Comparison of ENCODE assay signal across 9 cellular contexts in genomic region chr19:2703077-2703437, GRCh38. TPM values are rescaled to one million over a fixed set of nuclear protein-coding genes. Genes with fewer than 3 reads are reported as not detected.
DNase-seq lines count a peak whose midpoint lies in the region; ATAC-seq and TF ChIP-seq lines count a peak whose summit lies in the region.
"Had no signal": no experiment of that assay in that cellular context is flagged by ENCODE, and none has a peak within 500 bp of the region (broad histone marks: within the 10 kb centered on the region; RNA-seq: fewer than 3 reads in every experiment).

No MANE protein-coding gene starts in this region.

- no peak overlapping the region for H3K27ac Mint-ChIP-seq in activated naive CD4-positive, alpha-beta T cell treated with anti-CD3 and anti-CD28 coated beads, Interleukin-2, amount 10 ng/mL, durations not matched to agents 7 days and 5 days
- peak overlapping the region in 6 of 9 donors; percentile 54 to 90 (median 80) for H3K27ac Mint-ChIP-seq in naive thymus-derived CD4-positive, alpha-beta T cell

- H3K27me3 ChIP-seq in naive thymus-derived CD4-positive, alpha-beta T cell (ENCODE audit: control insufficient read depth in 2 of 2, insufficient read depth in 2 of 2, low read length in 2 of 2) = no peaks in the 10 kb centered on the region
- H3K27me3 ChIP-seq in transverse colon = no peaks in the 10 kb centered on the region

- POLR2A ChIA-PET in naive thymus-derived CD4-positive, alpha-beta T cell (lab: Charles Lee) = no interaction called here

- DNase-seq in activated naive CD4-positive, alpha-beta T cell treated with anti-CD3 and anti-CD28 coated beads, Interleukin-2, amount 10 ng/mL, durations not matched to agents 7 days and 5 days = no peak
- DNase-seq in activated naive CD4-positive, alpha-beta T cell treated with anti-CD3 and anti-CD28 coated beads, Interleukin-2, amount 50 U/mL, for 16 hours = no peak
- DNase-seq in astrocyte of the spinal cord (ENCODE audit: low read depth, low spot score) (no peak), transverse colon (no peak), NCI-H526 treated with DMSO at 0.1 percent for 48 hours (lab: John Stamatoyannopoulos, UW) (no peak)
- DNase-seq in naive thymus-derived CD4-positive, alpha-beta T cell = no peak

- intact Hi-C loops in naive thymus-derived CD4-positive, alpha-beta T cell (cut with micrococcal nuclease) = no loop called here
- intact Hi-C loops in transverse colon (cut with DNase I; ENCODE audit: low total_unique reads) = no loop called here

- H3K4me3 ChIP-seq in astrocyte of the spinal cord (ENCODE audit: low read depth, low read length) (peak overlapping the region; percentile 3), transverse colon (peak overlapping the region; percentile 1 to 70 (median 6))
- peak overlapping the region; percentile 18 for H3K4me3 ChIP-seq in naive thymus-derived CD4-positive, alpha-beta T cell (ENCODE audit: low read length)

- H3K9me3 Mint-ChIP-seq in activated naive CD4-positive, alpha-beta T cell treated with anti-CD3 and anti-CD28 coated beads, Interleukin-2, amount 10 ng/mL, durations not matched to agents 7 days and 5 days = no peaks in the 10 kb centered on the region
- peaks cover 0 to 4% (median 0%) of the 10 kb centered on the region in 11 donors for H3K9me3 Mint-ChIP-seq in naive thymus-derived CD4-positive, alpha-beta T cell

- H3K36me3 ChIP-seq in naive thymus-derived CD4-positive, alpha-beta T cell (ENCODE audit: control insufficient read depth in 2 of 3, insufficient read depth in 3 of 3, low read length in 3 of 3) = no peaks in the 10 kb centered on the region
- no peaks in the 10 kb centered on the region for H3K36me3 ChIP-seq in transverse colon

- 76% methylated on average over 5 of the region's 5 CpGs; no CpG with 5 or more reads in 1 of the 2 donors for WGBS in transverse colon (ENCODE audit: low coverage in 1 of 2), 2 donors

- H3K27me3 Mint-ChIP-seq in activated naive CD4-positive, alpha-beta T cell treated with anti-CD3 and anti-CD28 coated beads, Interleukin-2, amount 10 ng/mL, durations not matched to agents 7 days and 5 days = peaks cover 22% of the 10 kb centered on the region
- peaks cover 0 to 12% (median 0%) of the 10 kb centered on the region in 5 donors for H3K27me3 Mint-ChIP-seq in naive thymus-derived CD4-positive, alpha-beta T cell

- no peak for ATAC-seq in naive thymus-derived CD4-positive, alpha-beta T cell
- ATAC-seq in GM21723 (IDR thresholded peaks at IDR 0.05; ENCODE audit: unreplicated experiment) = no peak
- no peak for ATAC-seq in GM18907 (IDR thresholded peaks at IDR 0.05; ENCODE audit: unreplicated experiment)

- no peak for TF ChIP-seq POLR2A in transverse colon (IDR thresholded peaks at IDR 0.05)

- TF ChIP-seq CTCF in astrocyte of the spinal cord (IDR thresholded peaks at IDR 0.05; ENCODE audit: low read depth, low read length) (no peak), transverse colon (IDR thresholded peaks at IDR 0.05) (no peak)

- peak overlapping the region; percentile 41 for H3K4me3 Mint-ChIP-seq in activated naive CD4-positive, alpha-beta T cell treated with anti-CD3 and anti-CD28 coated beads, Interleukin-2, amount 10 ng/mL, durations not matched to agents 7 days and 5 days
- peak overlapping the region; percentile 69 to 86 (median 77) for H3K4me3 Mint-ChIP-seq in naive thymus-derived CD4-positive, alpha-beta T cell

- no peaks in the 10 kb centered on the region for H3K9me3 ChIP-seq in naive thymus-derived CD4-positive, alpha-beta T cell (ENCODE audit: control insufficient read depth in 2 of 3, low read length in 3 of 3)
- no peaks in the 10 kb centered on the region for H3K9me3 ChIP-seq in transverse colon

- H3K27ac ChIP-seq in naive thymus-derived CD4-positive, alpha-beta T cell (ENCODE audit: low read depth, low read length) = no peak overlapping the region
- H3K27ac ChIP-seq in transverse colon = no peak overlapping the region

- CTCF ChIA-PET in activated naive CD4-positive, alpha-beta T cell treated with anti-CD3 and anti-CD28 coated beads, Interleukin-2, amount 10 ng/mL, durations not matched to agents 7 days and 5 days (lab: Charles Lee) = no interaction called here
- CTCF ChIA-PET in naive thymus-derived CD4-positive, alpha-beta T cell (lab: Charles Lee) = no interaction called here

- no peaks in the 10 kb centered on the region for H3K36me3 Mint-ChIP-seq in activated naive CD4-positive, alpha-beta T cell treated with anti-CD3 and anti-CD28 coated beads, Interleukin-2, amount 10 ng/mL, durations not matched to agents 7 days and 5 days
- H3K36me3 Mint-ChIP-seq in naive thymus-derived CD4-positive, alpha-beta T cell = no peaks in the 10 kb centered on the region

- in situ Hi-C loops in astrocyte of the spinal cord (cut with HindIII; ENCODE audit: low sequenced_read_pairs) (no loop called here), transverse colon (cut with MboI; ENCODE audit: low pct_ligation_motif_present in 1 of 4, low pct_unique_long_range_greater_than_20kb in 1 of 4, low sequenced_read_pairs in 3 of 4) (no loop called here)

- no peak for TF ChIP-seq EP300 in transverse colon (IDR thresholded peaks at IDR 0.05; ENCODE audit: low read depth)

- H3K4me1 Mint-ChIP-seq in activated naive CD4-positive, alpha-beta T cell treated with anti-CD3 and anti-CD28 coated beads, Interleukin-2, amount 10 ng/mL, durations not matched to agents 7 days and 5 days = peaks cover 14% of the 10 kb centered on the region
- peaks cover 6 to 40% (median 39%) of the 10 kb centered on the region in 7 donors for H3K4me1 Mint-ChIP-seq in naive thymus-derived CD4-positive, alpha-beta T cell

- peaks cover 0 to 16% of the 10 kb centered on the region in 2 donors for H3K4me1 ChIP-seq in naive thymus-derived CD4-positive, alpha-beta T cell (ENCODE audit: control insufficient read depth in 2 of 2, insufficient read depth in 2 of 2, low read length in 2 of 2)
- peaks cover 0 to 7% (median 4%) of the 10 kb centered on the region in 4 donors for H3K4me1 ChIP-seq in transverse colon

RNA-seq across cellular contexts. Expression of gene GNG7, which starts 0.6 kb away (rescaled TPM):
- total RNA-seq in naive thymus-derived CD4-positive, alpha-beta T cell = 1 to 10 TPM in 4 of 5 experiments, under 1 TPM in 1; 0.31 to 6.8 (median 6.6) TPM
- polyA plus RNA-seq in naive thymus-derived CD4-positive, alpha-beta T cell = 1 to 10 TPM; 3.2 to 4.1 TPM
- 10 to 100 TPM in 1 of 4 donors, 1 to 10 TPM in 3; 1.6 to 13.1 (median 4.0) TPM for total RNA-seq in transverse colon
- total RNA-seq: NCI-H460 had no signal

RNA-seq across cellular contexts. Expression of gene DIRAS1, which starts 18.1 kb away (rescaled TPM):
- total RNA-seq in naive thymus-derived CD4-positive, alpha-beta T cell = under 1 TPM in 4 of 5 experiments, not detected in 1; 0.07 to 0.53 (median 0.33) TPM
- polyA plus RNA-seq in naive thymus-derived CD4-positive, alpha-beta T cell = not detected
- 1 to 10 TPM in 1 of 4 donors, under 1 TPM in 2, not detected in 1; 0.41 to 1.4 (median 0.64) TPM for total RNA-seq in transverse colon

RNA-seq across cellular contexts. Expression of gene SLC39A3, which starts 36.8 kb away (rescaled TPM):
- 10 to 100 TPM; 10.1 to 28.5 (median 17.8) TPM for total RNA-seq in naive thymus-derived CD4-positive, alpha-beta T cell
- 10 to 100 TPM; 40.7 to 42.1 TPM for polyA plus RNA-seq in naive thymus-derived CD4-positive, alpha-beta T cell
- 10 to 100 TPM; 10.1 to 40.4 (median 24.7) TPM for total RNA-seq in transverse colon
